ENCODE assay signal across 1 cellular context in genomic region chr19:54266133-54266532, GRCh38.
TF ChIP-seq lines count a peak whose summit lies in the region.

No MANE protein-coding gene starts in this region.

TF ChIP-seq in GM23338, 12 proteins besides CTCF, POLR2A, EP300 and RAD21 (continued from another document):
- TF ChIP-seq ZNF331 (CRISPR knock-in tag; IDR thresholded peaks at IDR 0.05; ENCODE audit: low read depth): no peak
- no peak for TF ChIP-seq EZH2 (IDR thresholded peaks at IDR 0.05; ENCODE audit: low read depth, unreplicated experiment)
